ENCODE assay signal across 1 cellular context in the genomic region with DNA sequence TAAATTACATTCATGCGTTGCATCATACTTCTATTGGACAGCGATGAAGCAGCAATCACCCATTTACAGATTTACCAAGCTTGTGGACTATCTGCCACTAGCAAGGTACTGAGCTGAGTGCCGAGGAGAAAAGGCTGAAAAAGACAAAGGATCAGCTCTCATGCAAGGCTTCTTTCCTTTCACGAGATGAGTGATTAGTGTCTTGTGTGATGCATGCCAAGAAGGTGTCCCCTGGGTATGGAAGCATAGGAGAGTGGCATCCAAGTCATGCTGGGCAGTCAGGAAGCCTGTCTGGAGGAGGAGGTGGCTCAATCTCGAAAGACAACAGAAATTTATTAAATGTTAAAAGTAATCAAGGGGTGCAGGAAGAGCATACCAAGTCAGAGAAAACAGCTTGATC.
TF ChIP-seq lines count a peak whose summit lies in the region.

No MANE protein-coding gene starts in this region.

TF ChIP-seq in GM23338, 12 proteins besides CTCF, POLR2A, EP300 and RAD21:
- TF ChIP-seq, protein P1, sequence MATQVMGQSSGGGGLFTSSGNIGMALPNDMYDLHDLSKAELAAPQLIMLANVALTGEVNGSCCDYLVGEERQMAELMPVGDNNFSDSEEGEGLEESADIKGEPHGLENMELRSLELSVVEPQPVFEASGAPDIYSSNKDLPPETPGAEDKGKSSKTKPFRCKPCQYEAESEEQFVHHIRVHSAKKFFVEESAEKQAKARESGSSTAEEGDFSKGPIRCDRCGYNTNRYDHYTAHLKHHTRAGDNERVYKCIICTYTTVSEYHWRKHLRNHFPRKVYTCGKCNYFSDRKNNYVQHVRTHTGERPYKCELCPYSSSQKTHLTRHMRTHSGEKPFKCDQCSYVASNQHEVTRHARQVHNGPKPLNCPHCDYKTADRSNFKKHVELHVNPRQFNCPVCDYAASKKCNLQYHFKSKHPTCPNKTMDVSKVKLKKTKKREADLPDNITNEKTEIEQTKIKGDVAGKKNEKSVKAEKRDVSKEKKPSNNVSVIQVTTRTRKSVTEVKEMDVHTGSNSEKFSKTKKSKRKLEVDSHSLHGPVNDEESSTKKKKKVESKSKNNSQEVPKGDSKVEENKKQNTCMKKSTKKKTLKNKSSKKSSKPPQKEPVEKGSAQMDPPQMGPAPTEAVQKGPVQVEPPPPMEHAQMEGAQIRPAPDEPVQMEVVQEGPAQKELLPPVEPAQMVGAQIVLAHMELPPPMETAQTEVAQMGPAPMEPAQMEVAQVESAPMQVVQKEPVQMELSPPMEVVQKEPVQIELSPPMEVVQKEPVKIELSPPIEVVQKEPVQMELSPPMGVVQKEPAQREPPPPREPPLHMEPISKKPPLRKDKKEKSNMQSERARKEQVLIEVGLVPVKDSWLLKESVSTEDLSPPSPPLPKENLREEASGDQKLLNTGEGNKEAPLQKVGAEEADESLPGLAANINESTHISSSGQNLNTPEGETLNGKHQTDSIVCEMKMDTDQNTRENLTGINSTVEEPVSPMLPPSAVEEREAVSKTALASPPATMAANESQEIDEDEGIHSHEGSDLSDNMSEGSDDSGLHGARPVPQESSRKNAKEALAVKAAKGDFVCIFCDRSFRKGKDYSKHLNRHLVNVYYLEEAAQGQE (IDR thresholded peaks at IDR 0.05; ENCODE audit: unreplicated experiment), result no peak
